ENCODE assay signal across 2 cellular contexts in genomic region chr20:34115232-34115631, GRCh38.
TF ChIP-seq lines count a peak whose summit lies in the region.

No MANE protein-coding gene starts in this region.

TF ChIP-seq in HepG2, 621 proteins besides CTCF, POLR2A, EP300 and RAD21:
- TF ChIP-seq TARDBP (CRISPR knock-in tag; IDR thresholded peaks at IDR 0.05) = no peak
- TF ChIP-seq SOX13 (IDR thresholded peaks at IDR 0.05) = no peak
- peak in 1 of 2 experiments; percentile 80; a peak in 2 of 4 replicates for TF ChIP-seq SOX13 (CRISPR knock-in tag; conservative IDR thresholded peaks at IDR 0.05 in 1 of 2, IDR thresholded peaks at IDR 0.05 in 1 of 2)
- 0 out of 2 replicates have a peak, but pooled peaks have one; percentile 33 for TF ChIP-seq ZNF354B (CRISPR knock-in tag; IDR thresholded peaks at IDR 0.05)
- no peak for TF ChIP-seq CENPT (CRISPR knock-in tag; IDR thresholded peaks at IDR 0.05; ENCODE audit: low read depth)
- TF ChIP-seq ZSCAN5A (CRISPR knock-in tag; IDR thresholded peaks at IDR 0.05; ENCODE audit: borderline replicate concordance) = no peak
- TF ChIP-seq SOX6 (IDR thresholded peaks at IDR 0.05) = no peak
- 0 out of 2 replicates have a peak, but pooled peaks have one; percentile 51 for TF ChIP-seq SOX6 (CRISPR knock-in tag; IDR thresholded peaks at IDR 0.05)
- TF ChIP-seq SOX5 (CRISPR knock-in tag; IDR thresholded peaks at IDR 0.05; ENCODE audit: borderline replicate concordance) = peak; percentile 37; the same call in 1 of the 2 replicates

TF ChIP-seq in K562, 482 proteins besides CTCF, POLR2A, EP300 and RAD21:
- TF ChIP-seq, protein P1, sequence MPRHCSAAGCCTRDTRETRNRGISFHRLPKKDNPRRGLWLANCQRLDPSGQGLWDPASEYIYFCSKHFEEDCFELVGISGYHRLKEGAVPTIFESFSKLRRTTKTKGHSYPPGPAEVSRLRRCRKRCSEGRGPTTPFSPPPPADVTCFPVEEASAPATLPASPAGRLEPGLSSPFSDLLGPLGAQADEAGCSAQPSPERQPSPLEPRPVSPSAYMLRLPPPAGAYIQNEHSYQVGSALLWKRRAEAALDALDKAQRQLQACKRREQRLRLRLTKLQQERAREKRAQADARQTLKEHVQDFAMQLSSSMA (CRISPR knock-in tag; IDR thresholded peaks at IDR 0.05) = no peak
- TF ChIP-seq ELF1 (tag; IDR thresholded peaks at IDR 0.05) (no peak), CTCFL (IDR thresholded peaks at IDR 0.05; ENCODE audit: borderline replicate concordance, insufficient read depth, low read depth, low read length, poor library complexity, severe bottlenecking) (no peak), TRIM28 (IDR thresholded peaks at IDR 0.05) (no peak), SMARCA4 (IDR thresholded peaks at IDR 0.05) (no peak), XRCC4 (IDR thresholded peaks at IDR 0.05; ENCODE audit: extremely low read depth, insufficient read depth, insufficient read length) (no peak), ZNF280B (CRISPR knock-in tag; IDR thresholded peaks at IDR 0.05) (no peak), HDAC2 (IDR thresholded peaks at IDR 0.05) (no peak)
- TF ChIP-seq, protein P2, sequence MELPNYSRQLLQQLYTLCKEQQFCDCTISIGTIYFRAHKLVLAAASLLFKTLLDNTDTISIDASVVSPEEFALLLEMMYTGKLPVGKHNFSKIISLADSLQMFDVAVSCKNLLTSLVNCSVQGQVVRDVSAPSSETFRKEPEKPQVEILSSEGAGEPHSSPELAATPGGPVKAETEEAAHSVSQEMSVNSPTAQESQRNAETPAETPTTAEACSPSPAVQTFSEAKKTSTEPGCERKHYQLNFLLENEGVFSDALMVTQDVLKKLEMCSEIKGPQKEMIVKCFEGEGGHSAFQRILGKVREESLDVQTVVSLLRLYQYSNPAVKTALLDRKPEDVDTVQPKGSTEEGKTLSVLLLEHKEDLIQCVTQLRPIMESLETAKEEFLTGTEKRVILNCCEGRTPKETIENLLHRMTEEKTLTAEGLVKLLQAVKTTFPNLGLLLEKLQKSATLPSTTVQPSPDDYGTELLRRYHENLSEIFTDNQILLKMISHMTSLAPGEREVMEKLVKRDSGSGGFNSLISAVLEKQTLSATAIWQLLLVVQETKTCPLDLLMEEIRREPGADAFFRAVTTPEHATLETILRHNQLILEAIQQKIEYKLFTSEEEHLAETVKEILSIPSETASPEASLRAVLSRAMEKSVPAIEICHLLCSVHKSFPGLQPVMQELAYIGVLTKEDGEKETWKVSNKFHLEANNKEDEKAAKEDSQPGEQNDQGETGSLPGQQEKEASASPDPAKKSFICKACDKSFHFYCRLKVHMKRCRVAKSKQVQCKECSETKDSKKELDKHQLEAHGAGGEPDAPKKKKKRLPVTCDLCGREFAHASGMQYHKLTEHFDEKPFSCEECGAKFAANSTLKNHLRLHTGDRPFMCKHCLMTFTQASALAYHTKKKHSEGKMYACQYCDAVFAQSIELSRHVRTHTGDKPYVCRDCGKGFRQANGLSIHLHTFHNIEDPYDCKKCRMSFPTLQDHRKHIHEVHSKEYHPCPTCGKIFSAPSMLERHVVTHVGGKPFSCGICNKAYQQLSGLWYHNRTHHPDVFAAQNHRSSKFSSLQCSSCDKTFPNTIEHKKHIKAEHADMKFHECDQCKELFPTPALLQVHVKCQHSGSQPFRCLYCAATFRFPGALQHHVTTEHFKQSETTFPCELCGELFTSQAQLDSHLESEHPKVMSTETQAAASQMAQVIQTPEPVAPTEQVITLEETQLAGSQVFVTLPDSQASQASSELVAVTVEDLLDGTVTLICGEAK (IDR thresholded peaks at IDR 0.05) = no peak
- TF ChIP-seq, protein P2 (CRISPR knock-in tag; IDR thresholded peaks at IDR 0.05) = no peak
